In the genomic region with DNA sequence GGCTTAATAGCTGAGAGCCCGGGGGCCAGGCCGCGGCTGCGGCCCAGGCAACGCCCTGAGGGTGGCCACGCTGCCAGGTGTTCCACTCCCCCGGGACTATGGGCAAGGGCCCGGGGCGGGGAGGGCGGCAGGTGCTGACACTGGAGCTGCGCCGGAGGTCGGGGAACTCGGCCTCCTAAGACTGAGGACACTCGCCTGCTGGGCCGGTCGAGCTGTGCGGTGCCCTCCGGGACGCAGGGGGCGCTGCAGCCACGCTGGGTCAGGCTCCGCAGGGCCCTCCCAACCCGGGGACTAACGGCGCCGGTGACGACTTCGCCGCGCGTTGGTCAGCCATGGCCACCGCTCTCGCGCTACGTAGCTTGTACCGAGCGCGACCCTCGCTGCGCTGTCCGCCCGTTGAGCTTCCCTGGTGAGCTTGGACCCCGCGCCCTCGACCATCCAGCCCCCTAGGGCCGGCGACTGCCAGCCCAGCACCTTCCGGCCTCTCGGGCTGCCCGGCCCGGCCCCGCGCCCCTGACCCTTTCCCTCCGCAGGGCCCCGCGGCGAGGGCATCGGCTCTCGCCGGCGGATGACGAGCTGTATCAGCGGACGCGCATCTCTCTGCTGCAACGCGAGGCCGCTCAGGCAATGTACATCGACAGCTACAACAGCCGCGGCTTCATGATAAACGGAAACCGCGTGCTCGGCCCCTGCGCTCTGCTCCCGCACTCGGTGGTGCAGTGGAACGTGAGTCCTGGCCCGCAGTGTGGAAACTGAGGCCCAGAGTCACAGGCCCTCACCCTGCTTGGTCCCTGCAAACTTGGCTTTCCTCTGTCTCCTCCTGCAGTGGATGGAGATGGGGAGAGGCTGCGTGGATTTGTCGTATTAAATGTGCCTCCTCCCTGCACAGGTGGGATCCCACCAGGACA, we compare ENCODE assay signal across 8 cellular contexts. TPM values are rescaled to one million over a fixed set of nuclear protein-coding genes. Genes with fewer than 3 reads are reported as not detected.
DNase-seq lines count a peak whose midpoint lies in the region; ATAC-seq and TF ChIP-seq lines count a peak whose summit lies in the region.

A gene with protein sequence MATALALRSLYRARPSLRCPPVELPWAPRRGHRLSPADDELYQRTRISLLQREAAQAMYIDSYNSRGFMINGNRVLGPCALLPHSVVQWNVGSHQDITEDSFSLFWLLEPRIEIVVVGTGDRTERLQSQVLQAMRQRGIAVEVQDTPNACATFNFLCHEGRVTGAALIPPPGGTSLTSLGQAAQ (plus strand): TSS at position 309 of the 908 bp plus-strand sequence. CDS start 24 bp downstream, at position 333.

- TF ChIP-seq CTCF in kidney epithelial cell (IDR thresholded peaks at IDR 0.05; ENCODE audit: insufficient read depth, low read length, poor library complexity, severe bottlenecking), result peak; percentile 88

- DNase-seq in AG20443 (ENCODE audit: low spot score), result peak; percentile 93
- DNase-seq in NCI-H345 (lab: John Stamatoyannopoulos, UW), result peak; percentile 95
- DNase-seq in central memory CD8-positive, alpha-beta T cell (ENCODE audit: low spot score in 2 of 2), result peak; percentile 89 to 92
- peak; percentile 73 for DNase-seq in kidney epithelial cell (ENCODE audit: low read depth)
- DNase-seq in stimulated activated CD4-positive, alpha-beta T cell treated with anti-CD3 and anti-CD28 coated beads, Interleukin-15, amount 100 ng/mL, for 48 hours (ENCODE audit: low read depth in 2 of 2), result peak; percentile 88 to 90

- H3K27me3 Mint-ChIP-seq in central memory CD8-positive, alpha-beta T cell, result no peaks in the 10 kb centered on the region

- no peaks in the 10 kb centered on the region for H3K27me3 ChIP-seq in kidney epithelial cell (ENCODE audit: control insufficient read depth, insufficient read depth, low read length)

- H3K4me1 Mint-ChIP-seq in central memory CD8-positive, alpha-beta T cell, result peaks cover 35% of the 10 kb centered on the region

- peak; percentile 56 for ATAC-seq in GM18909 (IDR thresholded peaks at IDR 0.05; ENCODE audit: poor library complexity, unreplicated experiment)
- peak; percentile 56 for ATAC-seq in HG03159 (IDR thresholded peaks at IDR 0.05; ENCODE audit: unreplicated experiment)
- peak; percentile 82 to 85 for ATAC-seq in activated CD4-positive, CD25-positive, alpha-beta regulatory T cell treated with anti-CD3 and anti-CD28 coated beads, Interleukin-2, amount 50 U/mL, for 24 hours
- ATAC-seq in central memory CD8-positive, alpha-beta T cell (replicated peaks; ENCODE audit: extremely low read depth, poor library complexity, severe bottlenecking), result peak; percentile 84

- peaks cover 40% of the 10 kb centered on the region for H3K36me3 Mint-ChIP-seq in central memory CD8-positive, alpha-beta T cell (ENCODE audit: insufficient read depth)

- H3K4me3 ChIP-seq in kidney epithelial cell (ENCODE audit: low read depth, low read length), result peak within 1 kb of the TSS; percentile 88

- H3K9me3 Mint-ChIP-seq in central memory CD8-positive, alpha-beta T cell, result no peaks in the 10 kb centered on the region

- peak within 1 kb of the TSS; percentile 98 for H3K4me3 Mint-ChIP-seq in central memory CD8-positive, alpha-beta T cell

- peak within 1 kb of the TSS; percentile 96 for H3K27ac Mint-ChIP-seq in central memory CD8-positive, alpha-beta T cell (ENCODE audit: low read depth)

- peaks cover 4% of the 10 kb centered on the region for H3K36me3 ChIP-seq in kidney epithelial cell (ENCODE audit: control insufficient read depth, insufficient read depth, low read length)

RNA-seq across cellular contexts. Expression of the gene that starts here (rescaled TPM):
- total RNA-seq in kidney epithelial cell, result 102 and 145 TPM in 2 replicates

Comparison
In these comparisons a context has a peak if more than half of its experiments do, and no peak if none do; other contexts are left out.
1. Peak in every context shown above with its lines: DNase-seq, ATAC-seq and H3K4me3 ChIP-seq.